Comparison of ENCODE assay signal across 23 cellular contexts in genomic region chr2:217282531-217282930, GRCh38.
"Had no signal": no experiment of that assay in that cellular context is flagged by ENCODE, and none has a peak within 500 bp of the region (broad histone marks: within the 10 kb centered on the region; RNA-seq: fewer than 3 reads in every experiment).

No MANE protein-coding gene starts in this region.

- H3K9me3 Mint-ChIP-seq: activated naive CD4-positive, alpha-beta T cell treated with anti-CD3 and anti-CD28 coated beads, Interleukin-2, amount 10 ng/mL, durations not matched to agents 7 days and 5 days; activated naive CD8-positive, alpha-beta T cell treated with anti-CD3 and anti-CD28 coated beads, Interleukin-2, amount 50 U/mL, for 24 hours; activated T-cell treated with anti-CD3 and anti-CD28 coated beads, Interleukin-2, amount 50 U/mL, for 4 hours; memory B cell had no signal

- H3K4me2 ChIP-seq: neural progenitor cell had no signal

- H3K9ac ChIP-seq: neural progenitor cell had no signal

- H3K27me3 Mint-ChIP-seq: activated naive CD8-positive, alpha-beta T cell treated with anti-CD3 and anti-CD28 coated beads, Interleukin-2, amount 50 U/mL, for 24 hours; memory B cell; progenitor cell of endocrine pancreas had no signal

- H3K27me3 ChIP-seq: neural progenitor cell, thyroid gland had no signal

- H3K4me1 Mint-ChIP-seq: activated naive CD4-positive, alpha-beta T cell treated with anti-CD3 and anti-CD28 coated beads, Interleukin-2, amount 10 ng/mL, durations not matched to agents 7 days and 5 days; activated naive CD8-positive, alpha-beta T cell treated with anti-CD3 and anti-CD28 coated beads, Interleukin-2, amount 50 U/mL, for 24 hours; memory B cell; naive B cell; neural progenitor cell had no signal

- H3K36me3 ChIP-seq: esophagus squamous epithelium, neural progenitor cell, thyroid gland had no signal

- H3K9me3 ChIP-seq: esophagus squamous epithelium, mucosa of descending colon, thyroid gland had no signal

- DNase-seq: activated CD4-positive, alpha-beta T cell treated with anti-CD3 and anti-CD28 coated beads, Interleukin-2, amount 50 U/mL, for 1 hour; activated CD8-positive, alpha-beta memory T cell treated with anti-CD3 and anti-CD28 coated beads, Interleukin-2, amount 50 U/mL, for 4 hours; activated naive CD4-positive, alpha-beta T cell treated with anti-CD3 and anti-CD28 coated beads, Interleukin-2, amount 10 ng/mL, durations not matched to agents 7 days and 5 days; activated naive CD8-positive, alpha-beta T cell treated with anti-CD3 and anti-CD28 coated beads, Interleukin-2, amount 50 U/mL, for 24 hours; activated T-cell treated with anti-CD3 and anti-CD28 coated beads, Interleukin-2, amount 50 U/mL, for 4 hours; anterior cingulate cortex; cerebellar nuclear complex; effector CD8-positive, alpha-beta T cell; esophagus squamous epithelium; foreskin melanocyte; head of caudate nucleus; kidney glomerular epithelial cell; left ventricle myocardium superior; mucosa of descending colon; naive B cell; stimulated activated CD4-positive, alpha-beta T cell treated with anti-CD3 and anti-CD28 coated beads, Interleukin-12 subunit alpha, Interleukin-12 subunit beta, amount 100 ng/mL, for 4 hours; stimulated activated CD4-positive, alpha-beta T cell treated with anti-CD3 and anti-CD28 coated beads, Interleukin-2, amount 100 ng/mL, for 24 hours; stimulated activated naive CD4-positive, alpha-beta T cell treated with Interleukin-2 at 50 U/mL for 16 hours; T1000; thyroid gland had no signal

- H3K27ac Mint-ChIP-seq: activated naive CD4-positive, alpha-beta T cell treated with anti-CD3 and anti-CD28 coated beads, Interleukin-2, amount 10 ng/mL, durations not matched to agents 7 days and 5 days; activated naive CD8-positive, alpha-beta T cell treated with anti-CD3 and anti-CD28 coated beads, Interleukin-2, amount 50 U/mL, for 24 hours; memory B cell; naive B cell; neural progenitor cell; progenitor cell of endocrine pancreas had no signal

- H3K27ac ChIP-seq: esophagus squamous epithelium, neural progenitor cell, thyroid gland had no signal

- H2AFZ ChIP-seq: neural progenitor cell had no signal

- ATAC-seq: activated naive CD8-positive, alpha-beta T cell treated with anti-CD3 and anti-CD28 coated beads, Interleukin-2, amount 50 U/mL, for 24 hours; activated T-cell treated with anti-CD3 and anti-CD28 coated beads, Interleukin-2, amount 50 U/mL, for 4 hours; left ventricle myocardium superior; mucosa of descending colon had no signal

- H3K4me3 ChIP-seq: esophagus squamous epithelium, mucosa of descending colon, neural progenitor cell, thyroid gland had no signal

- H3K4me3 Mint-ChIP-seq: activated naive CD4-positive, alpha-beta T cell treated with anti-CD3 and anti-CD28 coated beads, Interleukin-2, amount 10 ng/mL, durations not matched to agents 7 days and 5 days; activated naive CD8-positive, alpha-beta T cell treated with anti-CD3 and anti-CD28 coated beads, Interleukin-2, amount 50 U/mL, for 24 hours; activated T-cell treated with anti-CD3 and anti-CD28 coated beads, Interleukin-2, amount 50 U/mL, for 4 hours; memory B cell; naive B cell; neural progenitor cell had no signal

- H3K4me1 ChIP-seq: neural progenitor cell had no signal

- H3K36me3 Mint-ChIP-seq: activated naive CD4-positive, alpha-beta T cell treated with anti-CD3 and anti-CD28 coated beads, Interleukin-2, amount 10 ng/mL, durations not matched to agents 7 days and 5 days; neural progenitor cell had no signal
